ENCODE assay signal across 11 cellular contexts in genomic region chrX:103330601-103331397, GRCh38. TPM values are rescaled to one million over a fixed set of nuclear protein-coding genes. Genes with fewer than 3 reads are reported as not detected.
DNase-seq lines count a peak whose midpoint lies in the region; ATAC-seq and TF ChIP-seq lines count a peak whose summit lies in the region.
"Had no signal": no experiment of that assay in that cellular context is flagged by ENCODE, and none has a peak within 500 bp of the region (broad histone marks: within the 10 kb centered on the region; RNA-seq: fewer than 3 reads in every experiment).

No MANE protein-coding gene starts in this region.

- peaks cover 16% of the 10 kb centered on the region for H3K27me3 ChIP-seq in adipocyte (replicated peaks; ENCODE audit: control insufficient read depth, insufficient read depth, low read length)
- no peaks in the 10 kb centered on the region for H3K27me3 ChIP-seq in ovary

- 26 to 35% (median 33%) methylated on average over 23 of the region's 23 CpGs for whole genome bisulfite sequencing in ovary, 3 donors

- peak overlapping the region; percentile 11 to 68 for H3K27ac ChIP-seq in ovary

- TF ChIP-seq EP300 in ovary (IDR thresholded peaks at IDR 0.05) = no peak

- DNase-seq in Ammon's horn (ENCODE audit: low spot score) = peak; percentile 4
- peak; percentile 25 for DNase-seq in adipocyte (ENCODE audit: low read depth)
- no peak for DNase-seq in left ventricle myocardium superior
- DNase-seq in ovary = peak in 2 of 5 donors; percentile 29 to 33
- DNase-seq in GM13976 (ENCODE audit: low spot score) = no peak
- no peak for DNase-seq in Kasumi-1 (lab: John Stamatoyannopoulos, UW)
- DNase-seq: activated CD4-positive, alpha-beta memory T cell treated with anti-CD3 and anti-CD28 coated beads, Interleukin-2, amount 10 ng/mL, durations not matched to agents 7 days and 5 days; COR-L47 had no signal

- no peak for TF ChIP-seq CTCF in ovary (IDR thresholded peaks at IDR 0.05)
- no peak for TF ChIP-seq CTCF in GM13976 (IDR thresholded peaks at IDR 0.05; ENCODE audit: borderline replicate concordance, control extremely low read depth, extremely low read depth, insufficient read depth, missing control alignments)

- H3K4me1 ChIP-seq in adipocyte (ENCODE audit: control insufficient read depth, insufficient read depth, low read length) (peaks cover 3% of the 10 kb centered on the region), ovary (ENCODE audit: insufficient read depth) (no peaks in the 10 kb centered on the region)

- intact Hi-C loops in left ventricle myocardium superior (cut with micrococcal nuclease) = no loop called here
- intact Hi-C loops in ovary (cut with DNase I) = loop anchor here in 1 of 4 donors (10.0 kb wide), 1 partner anchor 134 kb away; no protein-coding TSS in a partner anchor

- peak; percentile 53 for ATAC-seq in left ventricle myocardium superior
- no peak for ATAC-seq in HG02798 (IDR thresholded peaks at IDR 0.05; ENCODE audit: poor library complexity, unreplicated experiment)
- no peak for ATAC-seq in HG02642 (IDR thresholded peaks at IDR 0.05; ENCODE audit: poor library complexity, unreplicated experiment)

- H3K9me3 ChIP-seq in adipocyte (ENCODE audit: control insufficient read depth, low read length) (no peaks in the 10 kb centered on the region), ovary (no peaks in the 10 kb centered on the region)

- in situ Hi-C loops in GM13976 (cut with MboI; ENCODE audit: low sequenced_read_pairs, unreplicated experiment) = no loop called here

- H3K4me3 ChIP-seq in adipocyte (ENCODE audit: low read length) (peak overlapping the region; percentile 72), ovary (peak overlapping the region; percentile 19)

- TF ChIP-seq POLR2A in ovary (IDR thresholded peaks at IDR 0.05) = no peak

- peak overlapping the region; percentile 53 for H3K9ac ChIP-seq in adipocyte (ENCODE audit: low read length)

- H3K36me3 ChIP-seq in adipocyte (ENCODE audit: control insufficient read depth, insufficient read depth, low read length, severe bottlenecking) (no peaks in the 10 kb centered on the region), ovary (no peaks in the 10 kb centered on the region)

RNA-seq across cellular contexts. Expression of gene TCEAL7, which starts 0.8 kb away (rescaled TPM):
- total RNA-seq in left ventricle myocardium superior (4.0 TPM), ovary (10 to 100 TPM; 12.9 to 44.9 (median 21.6) TPM)
- polyA plus RNA-seq in ovary = 10 to 100 TPM; 29.0 to 37.1 TPM
- total RNA-seq: activated CD4-positive, alpha-beta memory T cell treated with anti-CD3 and anti-CD28 coated beads, Interleukin-2, amount 10 ng/mL, durations not matched to agents 7 days and 5 days; RPMI7951 had no signal

RNA-seq across cellular contexts. Expression of gene BEX2, which starts 20.0 kb away (rescaled TPM):
- total RNA-seq in left ventricle myocardium superior = 1.3 TPM
- total RNA-seq in ovary = 10 to 100 TPM; 29.5 to 67.0 (median 52.9) TPM
- polyA plus RNA-seq in ovary = 10 to 100 TPM; 55.9 to 79.4 TPM
- total RNA-seq: RPMI7951 had no signal

RNA-seq across cellular contexts. Expression of gene TCEAL9, which starts 25.5 kb away (rescaled TPM):
- 18.4 TPM for total RNA-seq in left ventricle myocardium superior
- 100 to 1,000 TPM in 5 of 7 donors, 10 to 100 TPM in 2; 78.0 to 246 (median 139) TPM for total RNA-seq in ovary
- polyA plus RNA-seq in ovary = 100 to 1,000 TPM; 216 to 223 TPM

RNA-seq across cellular contexts. Expression of gene BEX3, which starts 45.5 kb away (rescaled TPM):
- total RNA-seq in left ventricle myocardium superior (147 TPM), ovary (100 to 1,000 TPM; 204 to 424 (median 355) TPM)
- 100 to 1,000 TPM; 368 to 426 TPM for polyA plus RNA-seq in ovary

RNA-seq across cellular contexts. Expression of gene TCEAL5, which starts 54.2 kb away (rescaled TPM):
- total RNA-seq in left ventricle myocardium superior = 0.22 TPM
- total RNA-seq in ovary = 1 to 10 TPM in 5 of 7 donors, under 1 TPM in 1, not detected in 1; 0.50 to 4.0 (median 2.2) TPM
- 1 to 10 TPM; 2.3 to 3.6 TPM for polyA plus RNA-seq in ovary
- total RNA-seq: activated CD4-positive, alpha-beta memory T cell treated with anti-CD3 and anti-CD28 coated beads, Interleukin-2, amount 10 ng/mL, durations not matched to agents 7 days and 5 days; RPMI7951 had no signal

Comparison
In these comparisons a context has a peak if more than half of its experiments do, and no peak if none do; other contexts are left out.
1. DNase-seq: peak in Ammon's horn (single experiment) and adipocyte (single experiment); none in left ventricle myocardium superior (single experiment), GM13976 (single experiment) and Kasumi-1 (0 of 2).
2. RNA of gene BEX2, which starts 20.0 kb away (total RNA-seq): 29.5 to 67.0 TPM in ovary; 1.3 TPM in left ventricle myocardium superior (single experiment); every median in the first group is over 10 times any median in the second.